8 cellular contexts compared by ENCODE assay signal in the genomic region with DNA sequence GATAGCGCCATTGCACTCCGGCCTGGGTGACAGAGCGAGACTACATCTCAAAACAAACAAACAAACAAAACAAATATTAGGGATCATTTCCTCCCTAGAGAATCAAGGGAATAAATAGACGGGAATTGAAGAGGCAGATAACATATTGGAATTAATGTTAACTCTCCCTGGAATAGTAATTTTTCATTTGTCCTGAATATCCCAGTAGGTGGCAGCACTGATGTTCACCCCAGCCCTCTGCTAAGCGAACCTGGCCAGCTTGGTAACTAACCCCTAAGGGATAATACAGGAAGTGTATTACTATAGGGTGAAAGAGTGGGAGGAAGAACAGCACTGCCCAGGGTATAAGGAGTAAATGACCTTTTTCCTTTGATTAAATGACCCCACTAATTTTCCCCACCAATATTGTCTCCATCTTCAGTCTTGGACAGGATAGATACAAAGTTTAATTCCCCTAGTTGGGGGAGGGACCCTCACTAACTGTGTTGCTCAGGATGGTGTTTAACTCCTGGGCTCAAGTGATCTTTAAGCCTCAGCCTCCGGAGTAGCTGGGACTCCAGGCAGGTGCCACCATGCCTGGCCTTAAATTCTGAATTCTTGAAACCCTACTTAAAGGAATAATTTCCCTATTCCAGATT. TPM values are rescaled to one million over a fixed set of nuclear protein-coding genes. Genes with fewer than 3 reads are reported as not detected.
DNase-seq lines count a peak whose midpoint lies in the region; ATAC-seq and TF ChIP-seq lines count a peak whose summit lies in the region.

No MANE protein-coding gene starts in this region.

- 62% methylated on average over 6 of the region's 6 CpGs for WGBS in suprapubic skin

- H3K9ac ChIP-seq in neural cell (ENCODE audit: low read length) = no peak overlapping the region

- TF ChIP-seq EP300 in neural cell (conservative IDR thresholded peaks at IDR 0.05; ENCODE audit: poor library complexity, severe bottlenecking) (no peak), suprapubic skin (IDR thresholded peaks at IDR 0.05) (no peak)

- no peak overlapping the region for H3K4me3 ChIP-seq in epithelial cell of esophagus (ENCODE audit: low read length)
- H3K4me3 ChIP-seq in neural cell (ENCODE audit: low read length) = no peak overlapping the region
- no peak overlapping the region for H3K4me3 ChIP-seq in suprapubic skin

- H3K4me1 ChIP-seq in suprapubic skin = no peaks in the 10 kb centered on the region

- H3K27ac ChIP-seq in neural cell (ENCODE audit: low read length) = no peak overlapping the region
- H3K27ac ChIP-seq in suprapubic skin = no peak overlapping the region

- TF ChIP-seq POLR2A in suprapubic skin (IDR thresholded peaks at IDR 0.05) = no peak

- peak; percentile 56 for TF ChIP-seq CTCF in epithelial cell of esophagus (IDR thresholded peaks at IDR 0.05; ENCODE audit: insufficient read depth, low read depth, low read length, missing control alignments)
- TF ChIP-seq CTCF in neural cell (IDR thresholded peaks at IDR 0.05; ENCODE audit: poor library complexity, severe bottlenecking) = peak; percentile 45
- peak in 1 of 2 donors; percentile 21 for TF ChIP-seq CTCF in suprapubic skin (IDR thresholded peaks at IDR 0.05)

- no peaks in the 10 kb centered on the region for H3F3A ChIP-seq in neural cell (ENCODE audit: insufficient read depth, low read length, poor library complexity, severe bottlenecking)

- no peak for ATAC-seq in HG02852 (IDR thresholded peaks at IDR 0.05; ENCODE audit: unreplicated experiment)

- H3K9me2 ChIP-seq in neural cell (ENCODE audit: insufficient read depth, low read length) = no peaks in the 10 kb centered on the region

- no peak overlapping the region for H2AFZ ChIP-seq in neural cell (ENCODE audit: low read depth, low read length)

- in situ Hi-C loops in ACHN (cut with HindIII; ENCODE audit: low pct_ligation_motif_present, low pct_unique_long_range_greater_than_20kb, low sequenced_read_pairs) = no loop called here

- no peaks in the 10 kb centered on the region for H4K20me1 ChIP-seq in neural cell (ENCODE audit: insufficient read depth)

- no peak overlapping the region for H3K4me2 ChIP-seq in neural cell (ENCODE audit: low read length)

- DNase-seq in ACHN = peak; percentile 82
- peak; percentile 63 for DNase-seq in Daoy (ENCODE audit: low read depth)
- DNase-seq in HS-27A (ENCODE audit: low read depth) = peak; percentile 42
- peak; percentile 56 for DNase-seq in SKM-1 (lab: John Stamatoyannopoulos, UW; ENCODE audit: unreplicated experiment)
- peak; percentile 47 for DNase-seq in epithelial cell of esophagus (ENCODE audit: low read depth)
- DNase-seq in suprapubic skin (ENCODE audit: low spot score in 2 of 2) = no peak

- H3K36me3 ChIP-seq in neural cell (ENCODE audit: insufficient read depth, low read length) (no peaks in the 10 kb centered on the region), suprapubic skin (no peaks in the 10 kb centered on the region)

- no peaks in the 10 kb centered on the region for H3K79me2 ChIP-seq in neural cell (replicated peaks; ENCODE audit: insufficient read depth, low read length)

- H3K27me3 ChIP-seq in neural cell (ENCODE audit: insufficient read depth, low read depth, low read length) (no peaks in the 10 kb centered on the region), suprapubic skin (no peaks in the 10 kb centered on the region)

- no peak for TF ChIP-seq RAD21 in neural cell (conservative IDR thresholded peaks at IDR 0.05)

- H3K9me3 ChIP-seq in neural cell (ENCODE audit: low read length) (no peaks in the 10 kb centered on the region), suprapubic skin (no peaks in the 10 kb centered on the region)

TF ChIP-seq in neural cell, 6 proteins besides CTCF, POLR2A, EP300 and RAD21:
- TF ChIP-seq EZH2 (IDR thresholded peaks at IDR 0.05; ENCODE audit: borderline replicate concordance, insufficient read depth, low read length, poor library complexity, severe bottlenecking) (no peak), POLR2AphosphoS5 (IDR thresholded peaks at IDR 0.05) (no peak), MXI1 (conservative IDR thresholded peaks at IDR 0.05; ENCODE audit: poor library complexity, severe bottlenecking) (no peak), SMC3 (conservative IDR thresholded peaks at IDR 0.05; ENCODE audit: poor library complexity) (no peak), TAF1 (IDR thresholded peaks at IDR 0.05; ENCODE audit: low read depth) (no peak)
- TF ChIP-seq, protein P1, sequence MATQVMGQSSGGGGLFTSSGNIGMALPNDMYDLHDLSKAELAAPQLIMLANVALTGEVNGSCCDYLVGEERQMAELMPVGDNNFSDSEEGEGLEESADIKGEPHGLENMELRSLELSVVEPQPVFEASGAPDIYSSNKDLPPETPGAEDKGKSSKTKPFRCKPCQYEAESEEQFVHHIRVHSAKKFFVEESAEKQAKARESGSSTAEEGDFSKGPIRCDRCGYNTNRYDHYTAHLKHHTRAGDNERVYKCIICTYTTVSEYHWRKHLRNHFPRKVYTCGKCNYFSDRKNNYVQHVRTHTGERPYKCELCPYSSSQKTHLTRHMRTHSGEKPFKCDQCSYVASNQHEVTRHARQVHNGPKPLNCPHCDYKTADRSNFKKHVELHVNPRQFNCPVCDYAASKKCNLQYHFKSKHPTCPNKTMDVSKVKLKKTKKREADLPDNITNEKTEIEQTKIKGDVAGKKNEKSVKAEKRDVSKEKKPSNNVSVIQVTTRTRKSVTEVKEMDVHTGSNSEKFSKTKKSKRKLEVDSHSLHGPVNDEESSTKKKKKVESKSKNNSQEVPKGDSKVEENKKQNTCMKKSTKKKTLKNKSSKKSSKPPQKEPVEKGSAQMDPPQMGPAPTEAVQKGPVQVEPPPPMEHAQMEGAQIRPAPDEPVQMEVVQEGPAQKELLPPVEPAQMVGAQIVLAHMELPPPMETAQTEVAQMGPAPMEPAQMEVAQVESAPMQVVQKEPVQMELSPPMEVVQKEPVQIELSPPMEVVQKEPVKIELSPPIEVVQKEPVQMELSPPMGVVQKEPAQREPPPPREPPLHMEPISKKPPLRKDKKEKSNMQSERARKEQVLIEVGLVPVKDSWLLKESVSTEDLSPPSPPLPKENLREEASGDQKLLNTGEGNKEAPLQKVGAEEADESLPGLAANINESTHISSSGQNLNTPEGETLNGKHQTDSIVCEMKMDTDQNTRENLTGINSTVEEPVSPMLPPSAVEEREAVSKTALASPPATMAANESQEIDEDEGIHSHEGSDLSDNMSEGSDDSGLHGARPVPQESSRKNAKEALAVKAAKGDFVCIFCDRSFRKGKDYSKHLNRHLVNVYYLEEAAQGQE (IDR thresholded peaks at IDR 0.05; ENCODE audit: borderline replicate concordance) = no peak

RNA-seq across cellular contexts. Expression of gene SLC2A14, which starts 40.5 kb away (rescaled TPM):
- total RNA-seq in Daoy (2014; rRNA removed; shearing (Covaris generic)) = not detected in 2 replicates
- not detected in 2 replicates for polyA plus RNA-seq in neural cell
- polyA minus RNA-seq in neural cell = not detected in 2 replicates
- total RNA-seq in suprapubic skin = 1 to 10 TPM in 1 of 4 donors, under 1 TPM in 2, not detected in 1; 0.59 to 1.9 (median 0.83) TPM

RNA-seq across cellular contexts. Expression of gene NANOG, which starts 43.0 kb away (rescaled TPM):
- total RNA-seq in Daoy (2014; rRNA removed; shearing (Covaris generic)) = not detected in 2 replicates
- polyA plus RNA-seq in neural cell = not detected in 2 replicates
- 0.12 TPM in 1 of 2 replicates, not detected in the other for polyA minus RNA-seq in neural cell
- total RNA-seq in suprapubic skin = 1 to 10 TPM in 1 of 4 donors, under 1 TPM in 1, not detected in 2; 0.16 to 1.5 TPM

Comparison
In these comparisons a context has a peak if more than half of its experiments do, and no peak if none do; other contexts are left out.
1. DNase-seq: peak in ACHN (single experiment), Daoy (single experiment), HS-27A (single experiment), SKM-1 (single experiment) and epithelial cell of esophagus (single experiment); none in suprapubic skin (0 of 2).